In the genomic region with DNA sequence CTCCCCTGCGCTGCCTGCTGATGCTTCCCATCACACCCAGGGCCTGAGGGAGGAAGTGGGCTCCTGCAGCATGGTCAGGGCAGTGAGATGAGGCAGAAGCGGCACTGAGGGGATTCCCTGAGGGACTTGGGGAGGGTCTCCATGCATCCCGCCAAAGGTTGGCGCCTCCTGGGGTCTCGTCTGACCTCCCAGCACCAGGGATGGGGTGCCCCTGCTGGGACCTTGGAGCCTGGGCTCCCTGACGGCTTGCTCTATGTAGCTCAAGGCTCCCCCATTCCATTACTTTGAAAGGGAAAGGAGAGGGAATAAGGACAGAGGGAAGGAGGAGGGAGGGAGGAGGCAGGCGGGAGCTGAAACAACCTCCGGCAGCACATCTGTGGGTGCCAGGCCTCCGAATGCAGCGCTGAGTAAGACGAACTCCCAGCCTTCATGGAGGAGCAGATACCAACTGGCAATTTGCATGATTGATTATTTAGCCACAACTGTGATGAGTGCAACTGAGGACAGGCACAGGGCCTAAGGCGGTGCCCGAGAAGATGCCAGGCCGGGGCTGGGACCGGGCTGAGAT, we compare ENCODE assay signal across 12 cellular contexts.
"Had no signal": no experiment of that assay in that cellular context is flagged by ENCODE, and none has a peak within 500 bp of the region (broad histone marks: within the 10 kb centered on the region; RNA-seq: fewer than 3 reads in every experiment).

No MANE protein-coding gene starts in this region.

- H3K4me3 ChIP-seq: ovary, SK-N-MC had no signal

- H3K27me3 ChIP-seq: ovary had no signal

- ATAC-seq: activated CD8-positive, alpha-beta T cell treated with anti-CD3 and anti-CD28 coated beads, Interleukin-2, amount 10 ng/mL, durations not matched to agents 7 days and 5 days; effector memory CD8-positive, alpha-beta T cell; stimulated activated naive B cell treated with anti-CD40 and anti-IgM and Interleukin-4, amounts not matched to agents 10 μg/mL and 1 μg/mL and 100 μg/mL, for 72 hours had no signal

- DNase-seq: activated CD8-positive, alpha-beta T cell treated with anti-CD3 and anti-CD28 coated beads, Interleukin-2, amount 10 ng/mL, durations not matched to agents 7 days and 5 days; activated naive CD4-positive, alpha-beta T cell treated with anti-CD3 and anti-CD28 coated beads, Interleukin-2, amount 10 ng/mL, durations not matched to agents 7 days and 5 days; central memory CD4-positive, alpha-beta T cell; effector memory CD8-positive, alpha-beta T cell; mammary epithelial cell; stimulated activated CD4-positive, alpha-beta T cell treated with anti-CD3 and anti-CD28 coated beads, Interleukin-1b, Interleukin-23, amount 100 ng/mL, for 48 hours; stimulated activated naive B cell treated with anti-CD40 and anti-IgM and Interleukin-4, amounts not matched to agents 10 μg/mL and 1 μg/mL and 100 μg/mL, for 72 hours; T-helper 1 cell had no signal

- H3K27ac ChIP-seq: epithelial cell of prostate, ovary, SK-N-MC, VCaP had no signal

- H3K9me3 ChIP-seq: ovary had no signal
